17 cellular contexts compared by ENCODE assay signal in genomic region chr16:14004719-14005315, GRCh38.
DNase-seq lines count a peak whose midpoint lies in the region; ATAC-seq and TF ChIP-seq lines count a peak whose summit lies in the region.
"Had no signal": no experiment of that assay in that cellular context is flagged by ENCODE, and none has a peak within 500 bp of the region (broad histone marks: within the 10 kb centered on the region; RNA-seq: fewer than 3 reads in every experiment).

No MANE protein-coding gene starts in this region.

- peaks cover 24% of the 10 kb centered on the region for H3K4me1 Mint-ChIP-seq in GM23338

- H3K79me2 ChIP-seq in GM23338 (replicated peaks; ENCODE audit: insufficient read depth), result no peaks in the 10 kb centered on the region

- no peak for ATAC-seq in GM23338
- no peak for ATAC-seq in GM21737 (IDR thresholded peaks at IDR 0.05; ENCODE audit: unreplicated experiment)
- ATAC-seq: stimulated activated naive CD8-positive, alpha-beta T cell treated with anti-CD3 and anti-CD28 coated beads, Interleukin-15, Interleukin-2, amounts not matched to agents 100 U/mL and 50 U/mL, for 24 hours had no signal

- DNase-seq in GM23338 (ENCODE audit: low spot score) (no peak), fibroblast of peridontal ligament (ENCODE audit: extremely low read depth) (peak; percentile 44), hippocampal formation (lab: John Stamatoyannopoulos, UW) (no peak), H7 (no peak), NCI-H1694 (lab: John Stamatoyannopoulos, UW) (no peak)
- DNase-seq: activated CD8-positive, alpha-beta memory T cell treated with anti-CD3 and anti-CD28 coated beads, Interleukin-2, amount 50 U/mL, for 4 hours; activated naive CD4-positive, alpha-beta T cell treated with anti-CD3 and anti-CD28 coated beads for 36 hours; head of caudate nucleus; KG1; NCI-H226; occipital lobe; stimulated activated CD4-positive, alpha-beta T cell treated with anti-CD3 and anti-CD28 coated beads, Interleukin-12 subunit alpha, Interleukin-12 subunit beta, amount 100 ng/mL, for 4 hours; stimulated activated naive CD8-positive, alpha-beta T cell treated with anti-CD3 and anti-CD28 coated beads, Interleukin-15, Interleukin-2, amounts not matched to agents 100 U/mL and 50 U/mL, for 24 hours had no signal

- no peak overlapping the region for H3K27ac Mint-ChIP-seq in GM23338
- H3K27ac Mint-ChIP-seq: activated naive CD4-positive, alpha-beta T cell treated with anti-CD3 and anti-CD28 coated beads for 36 hours had no signal

- H3K4me3 Mint-ChIP-seq in GM23338, result no peak overlapping the region
- H3K4me3 Mint-ChIP-seq: activated naive CD4-positive, alpha-beta T cell treated with anti-CD3 and anti-CD28 coated beads for 36 hours had no signal

- H2AFZ ChIP-seq in GM23338, result peak overlapping the region; percentile 93

- no peaks in the 10 kb centered on the region for H3K9me3 Mint-ChIP-seq in GM23338
- H3K9me3 Mint-ChIP-seq: activated naive CD4-positive, alpha-beta T cell treated with anti-CD3 and anti-CD28 coated beads for 36 hours had no signal

- TF ChIP-seq CTCF in GM23338 (conservative IDR thresholded peaks at IDR 0.05; ENCODE audit: low read depth in 2 of 2), result no peak

- no peaks in the 10 kb centered on the region for H4K20me1 ChIP-seq in GM23338 (replicated peaks; ENCODE audit: insufficient read depth)

- H3F3A ChIP-seq in GM23338 (replicated peaks; ENCODE audit: low read depth), result no peaks in the 10 kb centered on the region

- no peaks in the 10 kb centered on the region for H3K36me3 ChIP-seq in GM23338 (ENCODE audit: insufficient read depth)
- H3K36me3 ChIP-seq in H7 (replicated peaks; ENCODE audit: control insufficient read depth, insufficient read depth, low read length), result no peaks in the 10 kb centered on the region

- H3K9me2 ChIP-seq in GM23338 (ENCODE audit: insufficient read depth), result no peaks in the 10 kb centered on the region

- no peak overlapping the region for H3K4me3 ChIP-seq in GM23338
- H3K4me3 ChIP-seq in skin epidermis, result no peak overlapping the region
- no peak overlapping the region for H3K4me3 ChIP-seq in H7 (ENCODE audit: insufficient read depth, low read depth, low read length)

- H3K27me3 ChIP-seq in GM23338 (ENCODE audit: insufficient read depth) (no peaks in the 10 kb centered on the region), H7 (ENCODE audit: control insufficient read depth, insufficient read depth, low read length) (no peaks in the 10 kb centered on the region; the same call in 1 of the 2 replicates)

- H3K27ac ChIP-seq in GM23338 (ENCODE audit: low read depth) (no peak overlapping the region), angular gyrus (ENCODE audit: low read depth, low read length) (peak overlapping the region; percentile 88), skin epidermis (peak overlapping the region in 16 of 21 experiments; percentile 15 to 80 (median 62))
- H3K27ac ChIP-seq: HL-60 had no signal

- peaks cover 17% of the 10 kb centered on the region for H3K4me1 ChIP-seq in GM23338 (ENCODE audit: insufficient read depth)

- H3K27me3 Mint-ChIP-seq in GM23338 (ENCODE audit: insufficient read depth, low read depth, poor library complexity), result peaks cover 9% of the 10 kb centered on the region

- no peak overlapping the region for H3K4me2 ChIP-seq in GM23338

- H3K36me3 Mint-ChIP-seq in GM23338 (ENCODE audit: low read depth), result no peaks in the 10 kb centered on the region

TF ChIP-seq in GM23338, 12 proteins besides CTCF, POLR2A, EP300 and RAD21:
- no peak for TF ChIP-seq NANOG (IDR thresholded peaks at IDR 0.05; ENCODE audit: borderline replicate concordance)
- no peak for TF ChIP-seq CREB1 (CRISPR knock-in tag; IDR thresholded peaks at IDR 0.05; ENCODE audit: low read depth)
- TF ChIP-seq ZNF462 (CRISPR knock-in tag; IDR thresholded peaks at IDR 0.05), result no peak
